ENCODE assay signal across 8 cellular contexts in genomic region chr5:181223041-181223728, GRCh38. TPM values are rescaled to one million over a fixed set of nuclear protein-coding genes. Genes with fewer than 3 reads are reported as not detected.
DNase-seq lines count a peak whose midpoint lies in the region; ATAC-seq and TF ChIP-seq lines count a peak whose summit lies in the region.

TSS of gene TRIM41 (plus strand) at chr5:181223281. CDS start at chr5:181224000, 719 bp downstream.

- H3K4me3 ChIP-seq in RWPE2 (ENCODE audit: severe bottlenecking) (peak within 1 kb of the TSS; percentile 92), hepatocyte (peak within 1 kb of the TSS; percentile 68), gastrocnemius medialis (peak within 1 kb of the TSS; percentile 76 to 95 (median 78))

- in situ Hi-C loops in GM13976 (cut with MboI; ENCODE audit: low sequenced_read_pairs, unreplicated experiment) = no loop called here
- in situ Hi-C loops in gastrocnemius medialis (cut with MboI; ENCODE audit: low sequenced_read_pairs in 4 of 4) = no loop called here

- H3K9me2 ChIP-seq in hepatocyte (replicated peaks; ENCODE audit: insufficient read depth) = no peaks in the 10 kb centered on the region

- H3K79me2 ChIP-seq in hepatocyte = peaks cover 43% of the 10 kb centered on the region

- H3K36me3 ChIP-seq in RWPE2 (ENCODE audit: low read depth) (peaks cover 26% of the 10 kb centered on the region), hepatocyte (replicated peaks; ENCODE audit: insufficient read depth, low read depth) (no peaks in the 10 kb centered on the region), gastrocnemius medialis (peaks cover 0 to 6% of the 10 kb centered on the region in 2 donors)

- H3K27me3 ChIP-seq in RWPE2 (ENCODE audit: insufficient read depth, poor library complexity, severe bottlenecking) (no peaks in the 10 kb centered on the region), hepatocyte (no peaks in the 10 kb centered on the region), gastrocnemius medialis (no peaks in the 10 kb centered on the region)

- H4K20me1 ChIP-seq in hepatocyte (ENCODE audit: insufficient read depth, poor library complexity, severe bottlenecking) = no peaks in the 10 kb centered on the region

- ATAC-seq in HG02840 (IDR thresholded peaks at IDR 0.05; ENCODE audit: low FRiP score, unreplicated experiment) (peak; percentile 63), RWPE2 (ENCODE audit: low read depth) (peak; percentile 73), gastrocnemius medialis (peak; percentile 82)

- TF ChIP-seq CTCF in GM13976 (IDR thresholded peaks at IDR 0.05; ENCODE audit: borderline replicate concordance, control extremely low read depth, extremely low read depth, insufficient read depth, missing control alignments) (peak; percentile 11), RWPE2 (IDR thresholded peaks at IDR 0.05; ENCODE audit: poor library complexity, severe bottlenecking) (peak; percentile 30), hepatocyte (IDR thresholded peaks at IDR 0.05; ENCODE audit: poor library complexity) (peak; percentile 11), gastrocnemius medialis (IDR thresholded peaks at IDR 0.05 in 4 of 5, conservative IDR thresholded peaks at IDR 0.05 in 1 of 5) (peak in 2 of 5 experiments; percentile 3 to 34)

- WGBS in hepatocyte (ENCODE audit: low lambda C conversion rate, missing lambda C conversion rate) = 1% methylated on average over 58 of the region's 59 CpGs

- DNase-seq in GM13976 (ENCODE audit: low spot score) = peak; percentile 91
- peak; percentile 100 for DNase-seq in RWPE2 (ENCODE audit: low spot score)
- DNase-seq in hepatocyte (ENCODE audit: low spot score) = peak; percentile 98
- DNase-seq in gastrocnemius medialis = peak; percentile 98 to 99
- no peak for DNase-seq in NCI-H1417 treated with DMSO at 0.1 percent for 48 hours (lab: John Stamatoyannopoulos, UW)
- no peak for DNase-seq in NCI-H1436 (lab: John Stamatoyannopoulos, UW)

- intact Hi-C loops in gastrocnemius medialis (cut with DNase I; ENCODE audit: low total_unique reads) = loop anchor here (1.0 kb wide), 3 partner anchors 21 to 38 kb away; partner anchors contain the start of gene TRIM52

- H3K4me2 ChIP-seq in hepatocyte = peak within 1 kb of the TSS; percentile 83

- no peaks in the 10 kb centered on the region for H3K9me3 ChIP-seq in RWPE2 (ENCODE audit: severe bottlenecking)
- no peaks in the 10 kb centered on the region for H3K9me3 ChIP-seq in hepatocyte (ENCODE audit: low read depth)
- H3K9me3 ChIP-seq in gastrocnemius medialis = no peaks in the 10 kb centered on the region

- H3K4me1 ChIP-seq in RWPE2 (ENCODE audit: insufficient read depth, poor library complexity, severe bottlenecking) (no peaks in the 10 kb centered on the region), hepatocyte (ENCODE audit: insufficient read depth) (peaks cover 6% of the 10 kb centered on the region), gastrocnemius medialis (peaks cover 23 to 26% of the 10 kb centered on the region in 2 donors)

- H2AFZ ChIP-seq in hepatocyte = peak within 1 kb of the TSS; percentile 76

- peak; percentile 88 to 95 for TF ChIP-seq POLR2A in gastrocnemius medialis (IDR thresholded peaks at IDR 0.05)

- peak within 1 kb of the TSS; percentile 84 for H3K27ac ChIP-seq in RWPE2 (ENCODE audit: poor library complexity, severe bottlenecking)
- H3K27ac ChIP-seq in angular gyrus (ENCODE audit: low read depth, low read length) = peak within 1 kb of the TSS; percentile 98
- H3K27ac ChIP-seq in hepatocyte = peak within 1 kb of the TSS; percentile 98
- peak within 1 kb of the TSS; percentile 90 to 97 (median 92) for H3K27ac ChIP-seq in gastrocnemius medialis

RNA-seq across cellular contexts. Expression of gene TRIM41, which starts in this region (rescaled TPM):
- total RNA-seq in hepatocyte = 11.9 and 14.9 TPM in 2 replicates
- polyA plus RNA-seq in hepatocyte = 1.7 and 2.0 TPM in 2 replicates
- total RNA-seq in gastrocnemius medialis = 10 to 100 TPM; 15.6 to 23.5 (median 21.6) TPM

Comparison
In these comparisons a context has a peak if more than half of its experiments do, and no peak if none do; other contexts are left out.
1. DNase-seq: peak in GM13976 (single experiment), RWPE2 (single experiment), hepatocyte (single experiment) and gastrocnemius medialis (2 of 2); none in NCI-H1417 treated with DMSO at 0.1 percent for 48 hours (single experiment) and NCI-H1436 (single experiment).
2. Peak in every context shown above with its lines, with median percentiles within 50 percentile points of each other: ATAC-seq, H3K27ac ChIP-seq and H3K4me3 ChIP-seq.